ENCODE assay signal across 24 cellular contexts in genomic region chr21:43313221-43313938, GRCh38.
DNase-seq lines count a peak whose midpoint lies in the region; ATAC-seq and TF ChIP-seq lines count a peak whose summit lies in the region.
"Had no signal": no experiment of that assay in that cellular context is flagged by ENCODE, and none has a peak within 500 bp of the region (broad histone marks: within the 10 kb centered on the region; RNA-seq: fewer than 3 reads in every experiment).

No MANE protein-coding gene starts in this region.

- H3K9me3 ChIP-seq in BLaER1 treated with 17β-estradiol and CSF1 and Interleukin-3, amounts not matched to agents 10 nM and 100 nM (replicated peaks in 1 of 11): peaks cover 0 to 16% (median 9%) of the 10 kb centered on the region in 11 experiments; a peak in 14 of 22 replicates
- H3K9me3 ChIP-seq in OCI-LY3 (ENCODE audit: insufficient read depth, low read length): peaks cover 5% of the 10 kb centered on the region; the same call in 1 of the 2 replicates
- H3K9me3 ChIP-seq in mucosa of rectum (ENCODE audit: control insufficient read depth in 2 of 2, low read length in 2 of 2): no peaks in the 10 kb centered on the region
- no peaks in the 10 kb centered on the region for H3K9me3 ChIP-seq in CD8-positive, alpha-beta memory T cell (ENCODE audit: low read length)
- H3K9me3 ChIP-seq: lower lobe of right lung, testis, vagina had no signal

- peak overlapping the region; percentile 62 to 90 (median 78) for H3K4me2 ChIP-seq in BLaER1 treated with 17β-estradiol and CSF1 and Interleukin-3, amounts not matched to agents 10 nM and 100 nM
- peak overlapping the region; percentile 71 for H3K4me2 ChIP-seq in OCI-LY3 (ENCODE audit: low read length)

- peak overlapping the region in 4 of 11 experiments; percentile 7 to 84 (median 64); a peak in 6 of 22 replicates for H3K27ac ChIP-seq in BLaER1 treated with 17β-estradiol and CSF1 and Interleukin-3, amounts not matched to agents 10 nM and 100 nM
- H3K27ac ChIP-seq in OCI-LY3 (ENCODE audit: low read length) (no peak overlapping the region), mucosa of rectum (ENCODE audit: low read depth in 2 of 2, low read length in 2 of 2) (peak overlapping the region; percentile 38 to 67)
- H3K27ac ChIP-seq in CD8-positive, alpha-beta memory T cell (ENCODE audit: low read depth, low read length): no peak overlapping the region
- H3K27ac ChIP-seq: lower lobe of right lung, testis, vagina, VCaP had no signal

- H3K79me2 ChIP-seq in OCI-LY3 (ENCODE audit: low read length): no peaks in the 10 kb centered on the region

- 0 out of 22 replicates have a peak, but pooled peaks cover 0 to 4% (median 0%) of the 10 kb centered on the region in 11 experiments for H4K20me1 ChIP-seq in BLaER1 treated with 17β-estradiol and CSF1 and Interleukin-3, amounts not matched to agents 10 nM and 100 nM
- no peaks in the 10 kb centered on the region for H4K20me1 ChIP-seq in OCI-LY3 (ENCODE audit: insufficient read depth, low read length)

- no peak overlapping the region; a peak in 1 of 20 replicates for H3K4me3 ChIP-seq in BLaER1 treated with 17β-estradiol and CSF1 and Interleukin-3, amounts not matched to agents 10 nM and 100 nM
- H3K4me3 ChIP-seq in OCI-LY3 (ENCODE audit: low read length): no peak overlapping the region
- H3K4me3 ChIP-seq in mucosa of rectum (ENCODE audit: low read length in 2 of 2): no peak overlapping the region
- no peak overlapping the region for H3K4me3 ChIP-seq in CD8-positive, alpha-beta memory T cell (ENCODE audit: low read length)
- H3K4me3 ChIP-seq: K562, lower lobe of right lung, testis, vagina had no signal

- DNase-seq in superior temporal gyrus (ENCODE audit: extremely low spot score) (no peak), ureter (ENCODE audit: low spot score) (no peak)
- DNase-seq in CD8-positive, alpha-beta memory T cell: no peak
- DNase-seq: activated CD8-positive, alpha-beta memory T cell treated with anti-CD3 and anti-CD28 coated beads, Interleukin-2, amount 50 U/mL, for 48 hours; aorta; CD4-positive, alpha-beta T cell; cortex of kidney; effector memory CD8-positive, alpha-beta T cell; EL; erythroblast; lower lobe of right lung; stimulated activated CD4-positive, alpha-beta T cell treated with anti-CD3 and anti-CD28 coated beads, Interleukin-4, amount 100 ng/mL, for 24 hours; stimulated activated naive B cell treated with anti-CD40 and anti-IgM and Interleukin-4, amounts not matched to agents 10 μg/mL and 1 μg/mL and 100 μg/mL, for 72 hours; T-helper 9 cell; testis had no signal

- H3K9me3 Mint-ChIP-seq in activated T-helper 17 cell treated with anti-CD3 and anti-CD28 coated beads, Interleukin-2, amount 50 U/mL, for 72 hours: no peaks in the 10 kb centered on the region
- peaks cover 0 to 6% (median 4%) of the 10 kb centered on the region in 5 donors for H3K9me3 Mint-ChIP-seq in CD8-positive, alpha-beta memory T cell
- H3K9me3 Mint-ChIP-seq: activated naive CD4-positive, alpha-beta T cell treated with anti-CD3 and anti-CD28 coated beads, Interleukin-2, amount 50 U/mL, for 72 hours; CD4-positive, alpha-beta T cell had no signal

- TF ChIP-seq CTCF in OCI-LY3 (IDR thresholded peaks at IDR 0.05; ENCODE audit: low read depth, low read length): no peak

- H3K27ac Mint-ChIP-seq in activated T-helper 17 cell treated with anti-CD3 and anti-CD28 coated beads, Interleukin-2, amount 50 U/mL, for 72 hours: no peak overlapping the region
- H3K27ac Mint-ChIP-seq in CD8-positive, alpha-beta memory T cell: peak overlapping the region in 1 of 8 donors; percentile 65
- H3K27ac Mint-ChIP-seq: activated naive CD4-positive, alpha-beta T cell treated with anti-CD3 and anti-CD28 coated beads, Interleukin-2, amount 50 U/mL, for 72 hours; CD4-positive, alpha-beta T cell had no signal

- H3K4me3 Mint-ChIP-seq in activated T-helper 17 cell treated with anti-CD3 and anti-CD28 coated beads, Interleukin-2, amount 50 U/mL, for 72 hours: no peak overlapping the region
- H3K4me3 Mint-ChIP-seq in CD8-positive, alpha-beta memory T cell: no peak overlapping the region
- H3K4me3 Mint-ChIP-seq: CD4-positive, alpha-beta T cell; effector memory CD8-positive, alpha-beta T cell; stimulated activated naive B cell treated with anti-CD40 and anti-IgM and Interleukin-4, amounts not matched to agents 10 μg/mL and 1 μg/mL and 100 μg/mL, for 72 hours had no signal

- no peaks in the 10 kb centered on the region for H3K4me1 Mint-ChIP-seq in activated T-helper 17 cell treated with anti-CD3 and anti-CD28 coated beads, Interleukin-2, amount 50 U/mL, for 72 hours
- peaks cover 0 to 2% (median 0%) of the 10 kb centered on the region in 3 donors for H3K4me1 Mint-ChIP-seq in CD8-positive, alpha-beta memory T cell

- CTCF ChIA-PET in CD8-positive, alpha-beta memory T cell (lab: Charles Lee): no interaction called here

- peaks cover 46 to 77% (median 63%) of the 10 kb centered on the region in 10 experiments for H3K4me1 ChIP-seq in BLaER1 treated with 17β-estradiol and CSF1 and Interleukin-3, amounts not matched to agents 10 nM and 100 nM
- H3K4me1 ChIP-seq in OCI-LY3 (ENCODE audit: low read length): peaks cover 35% of the 10 kb centered on the region
- peaks cover 19% of the 10 kb centered on the region in 2 donors for H3K4me1 ChIP-seq in mucosa of rectum (ENCODE audit: control insufficient read depth in 2 of 2, insufficient read depth in 2 of 2, low read length in 2 of 2)
- H3K4me1 ChIP-seq in CD8-positive, alpha-beta memory T cell (ENCODE audit: insufficient read depth, low read length): no peaks in the 10 kb centered on the region
- H3K4me1 ChIP-seq: testis had no signal

- POLR2A ChIA-PET in CD8-positive, alpha-beta memory T cell (lab: Charles Lee): no interaction called here

- H3K36me3 Mint-ChIP-seq in activated T-helper 17 cell treated with anti-CD3 and anti-CD28 coated beads, Interleukin-2, amount 50 U/mL, for 72 hours (ENCODE audit: low read depth): no peaks in the 10 kb centered on the region
- no peaks in the 10 kb centered on the region for H3K36me3 Mint-ChIP-seq in CD8-positive, alpha-beta memory T cell
- H3K36me3 Mint-ChIP-seq: activated naive CD4-positive, alpha-beta T cell treated with anti-CD3 and anti-CD28 coated beads, Interleukin-2, amount 50 U/mL, for 72 hours had no signal

- peak overlapping the region in 6 of 11 experiments; percentile 12 to 74 (median 46); a peak in 7 of 22 replicates for H3K9ac ChIP-seq in BLaER1 treated with 17β-estradiol and CSF1 and Interleukin-3, amounts not matched to agents 10 nM and 100 nM
- H3K9ac ChIP-seq in OCI-LY3 (ENCODE audit: low read length) (no peak overlapping the region; the same call in 1 of the 2 replicates), mucosa of rectum (ENCODE audit: low read depth in 1 of 2, low read length in 2 of 2) (no peak overlapping the region)

- H2AFZ ChIP-seq in OCI-LY3 (ENCODE audit: low read depth, low read length): no peak overlapping the region

- ATAC-seq in GM21723 (IDR thresholded peaks at IDR 0.05; ENCODE audit: unreplicated experiment): peak; percentile 15
- no peak for ATAC-seq in activated T-helper 17 cell treated with anti-CD3 and anti-CD28 coated beads, Interleukin-2, amount 50 U/mL, for 72 hours (replicated peaks)
- ATAC-seq: activated naive CD4-positive, alpha-beta T cell treated with anti-CD3 and anti-CD28 coated beads, Interleukin-2, amount 50 U/mL, for 72 hours; K562 had no signal

- no peaks in the 10 kb centered on the region for H3K36me3 ChIP-seq in BLaER1 treated with 17β-estradiol and CSF1 and Interleukin-3, amounts not matched to agents 10 nM and 100 nM
- H3K36me3 ChIP-seq in OCI-LY3 (replicated peaks; ENCODE audit: low read depth, low read length) (no peaks in the 10 kb centered on the region), mucosa of rectum (ENCODE audit: control insufficient read depth in 2 of 2, insufficient read depth in 2 of 2, low read length in 2 of 2) (no peaks in the 10 kb centered on the region)
- H3K36me3 ChIP-seq in CD8-positive, alpha-beta memory T cell (ENCODE audit: insufficient read depth, low read length): no peaks in the 10 kb centered on the region
- H3K36me3 ChIP-seq: lower lobe of right lung, vagina had no signal

- peaks cover 20% of the 10 kb centered on the region for H3K27me3 Mint-ChIP-seq in activated T-helper 17 cell treated with anti-CD3 and anti-CD28 coated beads, Interleukin-2, amount 50 U/mL, for 72 hours
- peaks cover 6 to 19% of the 10 kb centered on the region in 2 donors for H3K27me3 Mint-ChIP-seq in CD8-positive, alpha-beta memory T cell

- peaks cover 0 to under 1% (median 0%) of the 10 kb centered on the region in 11 experiments; a peak in 1 of 22 replicates for H3K27me3 ChIP-seq in BLaER1 treated with 17β-estradiol and CSF1 and Interleukin-3, amounts not matched to agents 10 nM and 100 nM
- H3K27me3 ChIP-seq in OCI-LY3 (ENCODE audit: low read depth, low read length) (no peaks in the 10 kb centered on the region; the same call in 1 of the 2 replicates), mucosa of rectum (ENCODE audit: control insufficient read depth in 2 of 2, insufficient read depth in 2 of 2, low read length in 2 of 2) (no peaks in the 10 kb centered on the region)
- H3K27me3 ChIP-seq in CD8-positive, alpha-beta memory T cell (ENCODE audit: insufficient read depth, low read length, poor library complexity, severe bottlenecking): no peaks in the 10 kb centered on the region
- H3K27me3 ChIP-seq: testis, vagina had no signal

Comparison
In these comparisons a context has a peak if more than half of its experiments do, and no peak if none do; other contexts are left out.
1. H3K27ac ChIP-seq: peak in mucosa of rectum (2 of 2); none in OCI-LY3 (single experiment) and CD8-positive, alpha-beta memory T cell (single experiment).
2. H3K9ac ChIP-seq: peak in BLaER1 treated with 17β-estradiol and CSF1 and Interleukin-3, amounts not matched to agents 10 nM and 100 nM (6 of 11); none in OCI-LY3 (single experiment) and mucosa of rectum (0 of 2).